Comparison of ENCODE assay signal across 9 cellular contexts in genomic region chr17:7466644-7467341, GRCh38. TPM values are rescaled to one million over a fixed set of nuclear protein-coding genes. Genes with fewer than 3 reads are reported as not detected.
DNase-seq lines count a peak whose midpoint lies in the region; FAIRE-seq and TF ChIP-seq lines count a peak whose summit lies in the region.
"Had no signal": no experiment of that assay in that cellular context is flagged by ENCODE, and none has a peak within 500 bp of the region (broad histone marks: within the 10 kb centered on the region; RNA-seq: fewer than 3 reads in every experiment).

No MANE protein-coding gene starts in this region.

- TF ChIP-seq POLR2A in esophagus muscularis mucosa (IDR thresholded peaks at IDR 0.05; ENCODE audit: low read depth), result no peak

- H3K36me3 ChIP-seq in esophagus muscularis mucosa, result peaks cover 26 to 60% (median 49%) of the 10 kb centered on the region in 4 donors
- H3K36me3 ChIP-seq in neural progenitor cell, result no peaks in the 10 kb centered on the region
- H3K36me3 ChIP-seq in MM.1S (replicated peaks; ENCODE audit: insufficient read depth, low read length), result no peaks in the 10 kb centered on the region

- H3K9ac ChIP-seq in neural progenitor cell (no peak overlapping the region), MM.1S (ENCODE audit: low read length) (no peak overlapping the region)

- no peak for TF ChIP-seq EP300 in esophagus muscularis mucosa (IDR thresholded peaks at IDR 0.05)

- DNase-seq in Ammon's horn (ENCODE audit: low spot score) (peak; percentile 31), RCC 7860 (ENCODE audit: low spot score) (peak; percentile 78), esophagus muscularis mucosa (ENCODE audit: extremely low spot score) (no peak), neural progenitor cell (ENCODE audit: low spot score) (no peak), pons (ENCODE audit: low spot score) (no peak), NCI-H2029 treated with DMSO at 0.1 percent for 48 hours (lab: John Stamatoyannopoulos, UW) (no peak), amniotic stem cell (lab: John Stamatoyannopoulos, UW) (no peak), MM.1S (no peak)

- no peak for TF ChIP-seq CTCF in esophagus muscularis mucosa (IDR thresholded peaks at IDR 0.05)
- no peak for TF ChIP-seq CTCF in neural progenitor cell (IDR thresholded peaks at IDR 0.05)
- no peak for TF ChIP-seq CTCF in MM.1S (IDR thresholded peaks at IDR 0.05; ENCODE audit: low read length)

- peaks cover 8% of the 10 kb centered on the region for H3K27me3 Mint-ChIP-seq in neural progenitor cell (ENCODE audit: insufficient read depth, low read depth)

- no peaks in the 10 kb centered on the region for H3K27me3 ChIP-seq in esophagus muscularis mucosa
- H3K27me3 ChIP-seq in neural progenitor cell, result no peaks in the 10 kb centered on the region
- no peaks in the 10 kb centered on the region for H3K27me3 ChIP-seq in MM.1S (replicated peaks; ENCODE audit: insufficient read depth, low read length)

- H2AFZ ChIP-seq in neural progenitor cell (replicated peaks), result no peak overlapping the region
- no peak overlapping the region for H2AFZ ChIP-seq in MM.1S (ENCODE audit: low read length)

- H3K9me2 ChIP-seq in MM.1S (replicated peaks; ENCODE audit: insufficient read depth, low read length), result no peaks in the 10 kb centered on the region

- H3K79me2 ChIP-seq in neural progenitor cell (ENCODE audit: low read depth) (peaks cover 5% of the 10 kb centered on the region), MM.1S (ENCODE audit: low read length) (no peaks in the 10 kb centered on the region)

- H3K4me2 ChIP-seq in neural progenitor cell, result no peak overlapping the region
- H3K4me2 ChIP-seq in MM.1S (ENCODE audit: low read depth, low read length), result no peak overlapping the region

- FAIRE-seq in RCC 7860 (lab: Jason Lieb, UNC), result peak; percentile 76

- peaks cover 6% of the 10 kb centered on the region for H3K36me3 Mint-ChIP-seq in neural progenitor cell

- peak overlapping the region; percentile 43 to 71 (median 64) for H3K27ac ChIP-seq in esophagus muscularis mucosa (replicated peaks in 1 of 4)
- no peak overlapping the region for H3K27ac ChIP-seq in neural progenitor cell
- no peak overlapping the region for H3K27ac ChIP-seq in MM.1S (ENCODE audit: low read length)

- H3K9me3 ChIP-seq in esophagus muscularis mucosa, result no peaks in the 10 kb centered on the region
- no peaks in the 10 kb centered on the region for H3K9me3 ChIP-seq in neural progenitor cell (ENCODE audit: low read depth)
- H3K9me3 ChIP-seq in MM.1S (replicated peaks; ENCODE audit: insufficient read depth, low read length), result no peaks in the 10 kb centered on the region

- WGBS in esophagus muscularis mucosa, result 78% methylated on average over 16 of the region's 16 CpGs

- H3K9me3 Mint-ChIP-seq in neural progenitor cell, result no peaks in the 10 kb centered on the region
- H3K9me3 Mint-ChIP-seq: T-helper 2 cell treated with Interferon-gamma antibody and Interleukin-4, amounts not matched to agents 5 μg/mL and 100 μg/mL, for 36 hours had no signal

- peaks cover 25% of the 10 kb centered on the region for H3K4me1 Mint-ChIP-seq in neural progenitor cell

- intact Hi-C loops in esophagus muscularis mucosa (cut with DNase I), result no loop called here

- no peaks in the 10 kb centered on the region for H3F3A ChIP-seq in neural progenitor cell (ENCODE audit: low read depth)
- no peaks in the 10 kb centered on the region for H3F3A ChIP-seq in MM.1S (ENCODE audit: insufficient read depth, low read length)

- peak overlapping the region in 1 of 4 donors; percentile 18 for H3K4me3 ChIP-seq in esophagus muscularis mucosa
- no peak overlapping the region for H3K4me3 ChIP-seq in neural progenitor cell
- no peak overlapping the region for H3K4me3 ChIP-seq in MM.1S (ENCODE audit: low read length)

- H4K20me1 ChIP-seq in neural progenitor cell (ENCODE audit: low read depth), result peaks cover 22% of the 10 kb centered on the region
- no peaks in the 10 kb centered on the region for H4K20me1 ChIP-seq in MM.1S (ENCODE audit: insufficient read depth, low read length)

- H3K4me1 ChIP-seq in esophagus muscularis mucosa, result peaks cover 43 to 68% (median 61%) of the 10 kb centered on the region in 4 donors
- peaks cover under 1% of the 10 kb centered on the region for H3K4me1 ChIP-seq in neural progenitor cell
- no peaks in the 10 kb centered on the region for H3K4me1 ChIP-seq in MM.1S (ENCODE audit: low read length)

- no peak overlapping the region for H3K4me3 Mint-ChIP-seq in neural progenitor cell
- H3K4me3 Mint-ChIP-seq: T-helper 2 cell treated with Interferon-gamma antibody and Interleukin-4, amounts not matched to agents 5 μg/mL and 100 μg/mL, for 36 hours had no signal

- H3K27ac Mint-ChIP-seq in neural progenitor cell, result peak overlapping the region; percentile 46
- H3K27ac Mint-ChIP-seq: T-helper 2 cell treated with Interferon-gamma antibody and Interleukin-4, amounts not matched to agents 5 μg/mL and 100 μg/mL, for 36 hours had no signal

RNA-seq across cellular contexts. Expression of gene ZBTB4, which starts 12.6 kb away (rescaled TPM):
- total RNA-seq in esophagus muscularis mucosa, result 100 to 1,000 TPM in 2 of 4 donors, 10 to 100 TPM in 2; 57.5 to 113 (median 87.7) TPM
- 5.4 and 15.5 TPM in 2 replicates for total RNA-seq in neural progenitor cell (ENCODE audit: low replicate concordance)

RNA-seq across cellular contexts. Expression of gene SLC35G6, which starts 14.5 kb away (rescaled TPM):
- total RNA-seq in esophagus muscularis mucosa (not detected), neural progenitor cell (ENCODE audit: low replicate concordance) (not detected in 2 replicates)

RNA-seq across cellular contexts. Expression of gene POLR2A, which starts 17.4 kb away (rescaled TPM):
- total RNA-seq in esophagus muscularis mucosa, result 10 to 100 TPM; 29.5 to 66.4 (median 46.9) TPM
- 32.7 and 51.4 TPM in 2 replicates for total RNA-seq in neural progenitor cell (ENCODE audit: low replicate concordance)

RNA-seq across cellular contexts. Expression of gene CHRNB1, which starts 21.9 kb away (rescaled TPM):
- total RNA-seq in esophagus muscularis mucosa (10 to 100 TPM in 1 of 4 donors, 1 to 10 TPM in 3; 5.0 to 12.8 (median 8.1) TPM), neural progenitor cell (ENCODE audit: low replicate concordance) (7.4 and 7.5 TPM in 2 replicates)

RNA-seq across cellular contexts. Expression of gene FGF11, which starts 27.5 kb away (rescaled TPM):
- total RNA-seq in esophagus muscularis mucosa, result 1 to 10 TPM in 2 of 4 donors, under 1 TPM in 1, not detected in 1; 0.50 to 1.9 (median 1.3) TPM
- total RNA-seq in neural progenitor cell (ENCODE audit: low replicate concordance), result 7.6 and 14.9 TPM in 2 replicates

Comparison
In these comparisons a context has a peak if more than half of its experiments do, and no peak if none do; other contexts are left out.
1. DNase-seq: peak in Ammon's horn (single experiment) and RCC 7860 (single experiment); none in esophagus muscularis mucosa (single experiment), neural progenitor cell (single experiment), pons (single experiment), NCI-H2029 treated with DMSO at 0.1 percent for 48 hours (single experiment), amniotic stem cell (single experiment) and MM.1S (single experiment).
2. H3K27ac ChIP-seq: peak in esophagus muscularis mucosa (4 of 4); none in neural progenitor cell (single experiment) and MM.1S (single experiment).